Comparison of ENCODE assay signal across 11 cellular contexts in the genomic region with DNA sequence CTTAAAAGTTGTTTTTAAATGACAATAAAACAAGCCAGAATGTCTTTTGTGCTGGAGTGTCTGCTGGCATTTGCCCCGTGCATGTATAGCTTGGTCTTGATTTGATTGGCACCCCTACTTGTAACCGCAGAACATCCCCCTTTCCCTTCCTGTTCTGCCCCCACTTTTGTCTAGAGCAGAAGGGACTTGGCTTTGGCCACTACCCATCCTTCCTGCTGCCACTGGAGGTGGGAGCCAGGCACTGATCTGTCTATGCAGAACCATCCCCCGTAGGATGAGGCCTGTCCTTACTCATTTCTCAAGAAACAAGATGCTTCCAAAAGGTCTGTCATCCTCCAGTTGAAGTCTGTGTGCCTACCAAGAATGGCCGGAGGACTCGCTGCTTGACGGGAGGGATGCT. TPM values are rescaled to one million over a fixed set of nuclear protein-coding genes. Genes with fewer than 3 reads are reported as not detected.
DNase-seq lines count a peak whose midpoint lies in the region; ATAC-seq and TF ChIP-seq lines count a peak whose summit lies in the region.
"Had no signal": no experiment of that assay in that cellular context is flagged by ENCODE, and none has a peak within 500 bp of the region (broad histone marks: within the 10 kb centered on the region; RNA-seq: fewer than 3 reads in every experiment).

No MANE protein-coding gene starts in this region.

- TF ChIP-seq RAD21 in SK-N-SH (IDR thresholded peaks at IDR 0.05; ENCODE audit: low read length): no peak

- H3K27ac ChIP-seq in VCaP (peak overlapping the region; percentile 94), right lobe of liver (peak overlapping the region in 2 of 3 donors; percentile 76 to 83), SK-N-SH (ENCODE audit: low read depth in 2 of 2, low read length in 1 of 2) (no peak overlapping the region; a peak in 1 of 4 replicates)

- H3K36me3 ChIP-seq in right lobe of liver: peaks cover 0 to 30% (median 3%) of the 10 kb centered on the region in 4 donors
- peaks cover 0 to 45% of the 10 kb centered on the region in 2 experiments for H3K36me3 ChIP-seq in SK-N-SH (replicated peaks in 1 of 2; ENCODE audit: control insufficient read depth in 1 of 2, insufficient read depth in 2 of 2, low read length in 1 of 2)

- H3K27me3 ChIP-seq in right lobe of liver: no peaks in the 10 kb centered on the region
- H3K27me3 ChIP-seq in SK-N-SH (ENCODE audit: insufficient read depth): no peaks in the 10 kb centered on the region

- H3K27me3 Mint-ChIP-seq in T-helper 2 cell treated with Interferon-gamma antibody and Interleukin-4, amounts not matched to agents 5 μg/mL and 100 μg/mL, for 36 hours (ENCODE audit: low read depth): no peaks in the 10 kb centered on the region
- no peaks in the 10 kb centered on the region for H3K27me3 Mint-ChIP-seq in stimulated activated naive B cell treated with anti-CD40 and anti-IgM and Interleukin-4, amounts not matched to agents 10 μg/mL and 1 μg/mL and 100 μg/mL, for 72 hours

- H3K4me1 Mint-ChIP-seq in T-helper 2 cell treated with Interferon-gamma antibody and Interleukin-4, amounts not matched to agents 5 μg/mL and 100 μg/mL, for 36 hours (ENCODE audit: low read depth): peaks cover 17% of the 10 kb centered on the region
- peaks cover 49 to 80% of the 10 kb centered on the region in 2 donors for H3K4me1 Mint-ChIP-seq in stimulated activated naive B cell treated with anti-CD40 and anti-IgM and Interleukin-4, amounts not matched to agents 10 μg/mL and 1 μg/mL and 100 μg/mL, for 72 hours

- H3K4me1 ChIP-seq in right lobe of liver (peaks cover 0 to 45% (median 20%) of the 10 kb centered on the region in 4 donors), SK-N-SH (ENCODE audit: control insufficient read depth in 1 of 2, insufficient read depth in 2 of 2, low read depth in 1 of 2, low read length in 1 of 2) (peaks cover 0 to 13% of the 10 kb centered on the region in 2 experiments; a peak in 1 of 4 replicates)

- TF ChIP-seq EP300 in SK-N-SH (IDR thresholded peaks at IDR 0.05; ENCODE audit: borderline replicate concordance in 1 of 2, low read depth in 1 of 2, low read length in 1 of 2): no peak

- intact Hi-C loops in right lobe of liver (cut with DNase I): loop anchor here in 1 of 2 donors (10.0 kb wide), 1 partner anchor 99 kb away; a partner anchor contains a TSS

- H3K9me3 ChIP-seq in right lobe of liver (no peaks in the 10 kb centered on the region), SK-N-SH (no peaks in the 10 kb centered on the region)

- no peaks in the 10 kb centered on the region for H3K79me2 ChIP-seq in SK-N-SH (ENCODE audit: insufficient read depth)

- H3K9ac ChIP-seq in SK-N-SH: no peak overlapping the region

- peaks cover 8% of the 10 kb centered on the region for H3F3A ChIP-seq in SK-N-SH (replicated peaks; ENCODE audit: insufficient read depth)

- no peak overlapping the region for H3K4me2 ChIP-seq in SK-N-SH

- no peaks in the 10 kb centered on the region for H4K20me1 ChIP-seq in SK-N-SH (ENCODE audit: insufficient read depth)

- no peak overlapping the region for H2AFZ ChIP-seq in SK-N-SH (ENCODE audit: low read depth)

- peaks cover 24% of the 10 kb centered on the region for H3K36me3 Mint-ChIP-seq in T-helper 2 cell treated with Interferon-gamma antibody and Interleukin-4, amounts not matched to agents 5 μg/mL and 100 μg/mL, for 36 hours (ENCODE audit: low read depth)
- H3K36me3 Mint-ChIP-seq in stimulated activated naive B cell treated with anti-CD40 and anti-IgM and Interleukin-4, amounts not matched to agents 10 μg/mL and 1 μg/mL and 100 μg/mL, for 72 hours: peaks cover 50 to 67% of the 10 kb centered on the region in 2 donors

- DNase-seq in T-helper 2 cell treated with Interferon-gamma antibody and Interleukin-4, amounts not matched to agents 5 μg/mL and 100 μg/mL, for 36 hours (ENCODE audit: low spot score): no peak
- DNase-seq in T-helper 2 cell (no peak), right lobe of liver (no peak), SK-N-SH (no peak), epidermal melanocyte (ENCODE audit: insufficient read length, low spot score) (no peak), RPMI8226 (no peak)
- DNase-seq in stimulated activated naive B cell treated with anti-CD40 and anti-IgM and Interleukin-4, amounts not matched to agents 10 μg/mL and 1 μg/mL and 100 μg/mL, for 72 hours: no peak
- DNase-seq: activated CD4-positive, alpha-beta T cell treated with anti-CD3 and anti-CD28 coated beads, Interleukin-2, amount 50 U/mL, for 48 hours; Karpas-422; NCI-H345 had no signal

- 45% methylated on average over 3 of the region's 6 CpGs for WGBS in right lobe of liver (ENCODE audit: insufficient coverage, low coverage, low lambda C conversion rate, missing lambda C conversion rate)
- WGBS in SK-N-SH (ENCODE audit: low lambda C conversion rate): 84% methylated on average over 6 of the region's 6 CpGs

- no peak overlapping the region for H3K4me3 Mint-ChIP-seq in T-helper 2 cell treated with Interferon-gamma antibody and Interleukin-4, amounts not matched to agents 5 μg/mL and 100 μg/mL, for 36 hours
- H3K4me3 Mint-ChIP-seq in stimulated activated naive B cell treated with anti-CD40 and anti-IgM and Interleukin-4, amounts not matched to agents 10 μg/mL and 1 μg/mL and 100 μg/mL, for 72 hours: no peak overlapping the region

- TF ChIP-seq POLR2A in right lobe of liver (IDR thresholded peaks at IDR 0.05): no peak

- no peaks in the 10 kb centered on the region for H3K9me2 ChIP-seq in SK-N-SH

- H3K9me3 Mint-ChIP-seq in T-helper 2 cell treated with Interferon-gamma antibody and Interleukin-4, amounts not matched to agents 5 μg/mL and 100 μg/mL, for 36 hours: no peaks in the 10 kb centered on the region
- H3K9me3 Mint-ChIP-seq in stimulated activated naive B cell treated with anti-CD40 and anti-IgM and Interleukin-4, amounts not matched to agents 10 μg/mL and 1 μg/mL and 100 μg/mL, for 72 hours: no peaks in the 10 kb centered on the region

- H3K27ac Mint-ChIP-seq in T-helper 2 cell treated with Interferon-gamma antibody and Interleukin-4, amounts not matched to agents 5 μg/mL and 100 μg/mL, for 36 hours: peak overlapping the region; percentile 52
- H3K27ac Mint-ChIP-seq in stimulated activated naive B cell treated with anti-CD40 and anti-IgM and Interleukin-4, amounts not matched to agents 10 μg/mL and 1 μg/mL and 100 μg/mL, for 72 hours: peak overlapping the region; percentile 14

- no peak for TF ChIP-seq CTCF in VCaP (conservative IDR thresholded peaks at IDR 0.05)
- TF ChIP-seq CTCF in right lobe of liver (IDR thresholded peaks at IDR 0.05): no peak
- no peak for TF ChIP-seq CTCF in SK-N-SH (IDR thresholded peaks at IDR 0.05)

- no peak for ATAC-seq in right lobe of liver
- no peak for ATAC-seq in stimulated activated naive B cell treated with anti-CD40 and anti-IgM and Interleukin-4, amounts not matched to agents 10 μg/mL and 1 μg/mL and 100 μg/mL, for 72 hours (replicated peaks)

- H3K4me3 ChIP-seq in right lobe of liver: no peak overlapping the region
- H3K4me3 ChIP-seq in SK-N-SH (ENCODE audit: low read depth in 2 of 2, low read length in 1 of 2): no peak overlapping the region

- POLR2A ChIA-PET in SK-N-SH (lab: Yijun Ruan, JAX): no interaction called here

- CTCF ChIA-PET in SK-N-SH (lab: Yijun Ruan, JAX): interaction anchor here (0.7 to 6.8 kb wide), 4 partner anchors 26 to 296 kb away, joined by 3 to 60 read pairs (median 12); a partner anchor contains a TSS

TF ChIP-seq in SK-N-SH, 30 proteins besides CTCF, POLR2A, EP300 and RAD21 (continues in another document):
- TF ChIP-seq TAF1 (IDR thresholded peaks at IDR 0.05; ENCODE audit: borderline replicate concordance, low read depth, low read length) (no peak), MEF2A (IDR thresholded peaks at IDR 0.05; ENCODE audit: borderline replicate concordance, low read depth) (no peak), EZH2phosphoT487 (IDR thresholded peaks at IDR 0.05; ENCODE audit: borderline replicate concordance, low read depth) (no peak), JUND (IDR thresholded peaks at IDR 0.05) (no peak), MXI1 (IDR thresholded peaks at IDR 0.05; ENCODE audit: low read depth, low read length) (no peak), GATA2 (CRISPR knock-in tag; IDR thresholded peaks at IDR 0.05) (no peak)
- TF ChIP-seq, protein P1, sequence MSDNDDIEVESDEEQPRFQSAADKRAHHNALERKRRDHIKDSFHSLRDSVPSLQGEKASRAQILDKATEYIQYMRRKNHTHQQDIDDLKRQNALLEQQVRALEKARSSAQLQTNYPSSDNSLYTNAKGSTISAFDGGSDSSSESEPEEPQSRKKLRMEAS (IDR thresholded peaks at IDR 0.05; ENCODE audit: low read depth): no peak
- TF ChIP-seq, protein P2, sequence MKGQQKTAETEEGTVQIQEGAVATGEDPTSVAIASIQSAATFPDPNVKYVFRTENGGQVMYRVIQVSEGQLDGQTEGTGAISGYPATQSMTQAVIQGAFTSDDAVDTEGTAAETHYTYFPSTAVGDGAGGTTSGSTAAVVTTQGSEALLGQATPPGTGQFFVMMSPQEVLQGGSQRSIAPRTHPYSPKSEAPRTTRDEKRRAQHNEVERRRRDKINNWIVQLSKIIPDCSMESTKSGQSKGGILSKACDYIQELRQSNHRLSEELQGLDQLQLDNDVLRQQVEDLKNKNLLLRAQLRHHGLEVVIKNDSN (IDR thresholded peaks at IDR 0.05; ENCODE audit: borderline replicate concordance, low read depth): no peak
- TF ChIP-seq, protein P3, sequence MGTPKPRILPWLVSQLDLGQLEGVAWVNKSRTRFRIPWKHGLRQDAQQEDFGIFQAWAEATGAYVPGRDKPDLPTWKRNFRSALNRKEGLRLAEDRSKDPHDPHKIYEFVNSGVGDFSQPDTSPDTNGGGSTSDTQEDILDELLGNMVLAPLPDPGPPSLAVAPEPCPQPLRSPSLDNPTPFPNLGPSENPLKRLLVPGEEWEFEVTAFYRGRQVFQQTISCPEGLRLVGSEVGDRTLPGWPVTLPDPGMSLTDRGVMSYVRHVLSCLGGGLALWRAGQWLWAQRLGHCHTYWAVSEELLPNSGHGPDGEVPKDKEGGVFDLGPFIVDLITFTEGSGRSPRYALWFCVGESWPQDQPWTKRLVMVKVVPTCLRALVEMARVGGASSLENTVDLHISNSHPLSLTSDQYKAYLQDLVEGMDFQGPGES (IDR thresholded peaks at IDR 0.05; ENCODE audit: low read depth, low read length): no peak

RNA-seq across cellular contexts. Expression of a gene that starts 1.2 kb away (rescaled TPM):
- 10 to 100 TPM; 25.4 to 50.4 (median 36.9) TPM for total RNA-seq in right lobe of liver
- polyA plus RNA-seq in SK-N-SH (2012; rRNA removed): 7.6 and 9.0 TPM in 2 replicates
- polyA plus RNA-seq in SK-N-SH (2012; cell fraction: cytosol; rRNA removed): 3.8 and 4.0 TPM in 2 replicates
- 46.8 and 48.2 TPM in 2 replicates for polyA plus RNA-seq in SK-N-SH (2012; cell fraction: nucleus; rRNA removed)

RNA-seq across cellular contexts. Expression of a gene that starts 46.2 kb away (rescaled TPM):
- total RNA-seq in right lobe of liver: 10 to 100 TPM; 16.5 to 29.1 (median 22.6) TPM
- polyA plus RNA-seq in SK-N-SH (2012; rRNA removed): 64.3 and 80.9 TPM in 2 replicates
- polyA plus RNA-seq in SK-N-SH (2012; cell fraction: cytosol; rRNA removed): 26.1 and 30.5 TPM in 2 replicates
- 414 and 457 TPM in 2 replicates for polyA plus RNA-seq in SK-N-SH (2012; cell fraction: nucleus; rRNA removed)

Comparison
In these comparisons a context has a peak if more than half of its experiments do, and no peak if none do; other contexts are left out.
1. H3K27ac ChIP-seq: peak in VCaP (single experiment) and right lobe of liver (2 of 3); none in SK-N-SH (0 of 2).